ENCODE assay signal across 1 cellular context in the genomic region with DNA sequence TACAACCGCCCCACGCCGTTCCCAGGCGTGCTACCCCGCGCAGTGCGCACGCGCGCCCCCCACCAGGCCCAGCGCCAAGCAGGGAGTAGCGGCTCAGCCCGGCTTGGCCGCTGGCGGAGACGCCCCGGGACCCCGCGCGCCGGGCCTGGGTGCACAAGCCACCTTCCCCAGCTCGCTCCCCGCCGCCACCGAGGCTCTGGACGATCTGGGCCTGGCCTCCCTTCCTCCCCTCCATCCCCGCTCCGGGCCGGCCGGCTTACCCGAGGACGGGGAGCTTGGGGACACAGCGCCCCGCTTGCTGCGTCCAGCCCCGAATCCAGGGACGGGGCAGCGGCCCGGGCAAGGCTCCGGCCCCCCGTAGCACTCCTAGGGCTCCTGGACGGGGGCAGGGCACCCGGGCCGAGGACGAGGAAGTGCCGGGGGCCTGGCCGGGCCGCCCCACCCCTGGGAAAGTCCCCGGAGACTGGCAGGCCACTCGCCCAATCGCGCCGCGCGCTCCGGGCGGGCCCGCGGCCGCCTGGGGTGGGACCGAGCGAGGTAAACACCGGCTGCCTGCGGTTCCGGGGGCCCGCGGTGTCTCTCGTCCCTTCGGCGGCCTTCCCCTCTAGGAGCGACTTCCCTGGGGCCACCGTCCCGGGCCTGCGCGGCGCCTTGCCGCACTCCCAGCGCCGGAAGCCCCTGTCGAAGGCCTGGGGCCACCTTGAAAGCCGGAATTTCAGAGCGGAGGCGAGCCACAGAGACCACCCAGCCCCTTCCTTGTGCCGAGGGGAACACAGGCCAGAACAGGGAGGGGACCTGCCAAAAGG.
A peak's percentile ranks its signal among the peaks of the same experiment; 100 is the strongest.
TF ChIP-seq lines count a peak whose summit lies in the region.

A gene with protein sequence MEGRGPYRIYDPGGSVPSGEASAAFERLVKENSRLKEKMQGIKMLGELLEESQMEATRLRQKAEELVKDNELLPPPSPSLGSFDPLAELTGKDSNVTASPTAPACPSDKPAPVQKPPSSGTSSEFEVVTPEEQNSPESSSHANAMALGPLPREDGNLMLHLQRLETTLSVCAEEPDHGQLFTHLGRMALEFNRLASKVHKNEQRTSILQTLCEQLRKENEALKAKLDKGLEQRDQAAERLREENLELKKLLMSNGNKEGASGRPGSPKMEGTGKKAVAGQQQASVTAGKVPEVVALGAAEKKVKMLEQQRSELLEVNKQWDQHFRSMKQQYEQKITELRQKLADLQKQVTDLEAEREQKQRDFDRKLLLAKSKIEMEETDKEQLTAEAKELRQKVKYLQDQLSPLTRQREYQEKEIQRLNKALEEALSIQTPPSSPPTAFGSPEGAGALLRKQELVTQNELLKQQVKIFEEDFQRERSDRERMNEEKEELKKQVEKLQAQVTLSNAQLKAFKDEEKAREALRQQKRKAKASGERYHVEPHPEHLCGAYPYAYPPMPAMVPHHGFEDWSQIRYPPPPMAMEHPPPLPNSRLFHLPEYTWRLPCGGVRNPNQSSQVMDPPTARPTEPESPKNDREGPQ (minus strand): TSS at position 415 of the 806 bp plus-strand sequence. CDS start 15,939 bp downstream, outside the sequence.

TF ChIP-seq in HEK293, 187 proteins besides CTCF, POLR2A, EP300 and RAD21 (continued from another document):
- peak; percentile 81 for TF ChIP-seq ZNF777 (tag by site-specific recombination; IDR thresholded peaks at IDR 0.05; ENCODE audit: borderline replicate concordance)
- TF ChIP-seq KLF1 (tag by site-specific recombination; IDR thresholded peaks at IDR 0.05) = peak; percentile 80; the same call in 1 of the 2 replicates
- TF ChIP-seq, protein P1, sequence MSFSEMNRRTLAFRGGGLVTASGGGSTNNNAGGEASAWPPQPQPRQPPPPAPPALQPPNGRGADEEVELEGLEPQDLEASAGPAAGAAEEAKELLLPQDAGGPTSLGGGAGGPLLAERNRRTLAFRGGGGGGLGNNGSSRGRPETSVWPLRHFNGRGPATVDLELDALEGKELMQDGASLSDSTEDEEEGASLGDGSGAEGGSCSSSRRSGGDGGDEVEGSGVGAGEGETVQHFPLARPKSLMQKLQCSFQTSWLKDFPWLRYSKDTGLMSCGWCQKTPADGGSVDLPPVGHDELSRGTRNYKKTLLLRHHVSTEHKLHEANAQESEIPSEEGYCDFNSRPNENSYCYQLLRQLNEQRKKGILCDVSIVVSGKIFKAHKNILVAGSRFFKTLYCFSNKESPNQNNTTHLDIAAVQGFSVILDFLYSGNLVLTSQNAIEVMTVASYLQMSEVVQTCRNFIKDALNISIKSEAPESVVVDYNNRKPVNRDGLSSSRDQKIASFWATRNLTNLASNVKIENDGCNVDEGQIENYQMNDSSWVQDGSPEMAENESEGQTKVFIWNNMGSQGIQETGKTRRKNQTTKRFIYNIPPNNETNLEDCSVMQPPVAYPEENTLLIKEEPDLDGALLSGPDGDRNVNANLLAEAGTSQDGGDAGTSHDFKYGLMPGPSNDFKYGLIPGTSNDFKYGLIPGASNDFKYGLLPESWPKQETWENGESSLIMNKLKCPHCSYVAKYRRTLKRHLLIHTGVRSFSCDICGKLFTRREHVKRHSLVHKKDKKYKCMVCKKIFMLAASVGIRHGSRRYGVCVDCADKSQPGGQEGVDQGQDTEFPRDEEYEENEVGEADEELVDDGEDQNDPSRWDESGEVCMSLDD (tag by site-specific recombination; IDR thresholded peaks at IDR 0.05) = peak; percentile 91
- TF ChIP-seq ZNF596 (tag by site-specific recombination; IDR thresholded peaks at IDR 0.05) = peak; percentile 80
- TF ChIP-seq ZNF623 (tag by site-specific recombination; IDR thresholded peaks at IDR 0.05) = no peak
- peak; percentile 47 for TF ChIP-seq ZBTB17 (tag by site-specific recombination; IDR thresholded peaks at IDR 0.05)
- peak; percentile 88 for TF ChIP-seq ZBTB8A (tag by site-specific recombination; IDR thresholded peaks at IDR 0.05)
- peak; percentile 99 for TF ChIP-seq ZBTB20 (tag by site-specific recombination; IDR thresholded peaks at IDR 0.05)
- 0 out of 2 replicates have a peak, but pooled peaks have one; percentile 29 for TF ChIP-seq HOXC10 (CRISPR knock-in tag; IDR thresholded peaks at IDR 0.05)
- TF ChIP-seq, protein P2, sequence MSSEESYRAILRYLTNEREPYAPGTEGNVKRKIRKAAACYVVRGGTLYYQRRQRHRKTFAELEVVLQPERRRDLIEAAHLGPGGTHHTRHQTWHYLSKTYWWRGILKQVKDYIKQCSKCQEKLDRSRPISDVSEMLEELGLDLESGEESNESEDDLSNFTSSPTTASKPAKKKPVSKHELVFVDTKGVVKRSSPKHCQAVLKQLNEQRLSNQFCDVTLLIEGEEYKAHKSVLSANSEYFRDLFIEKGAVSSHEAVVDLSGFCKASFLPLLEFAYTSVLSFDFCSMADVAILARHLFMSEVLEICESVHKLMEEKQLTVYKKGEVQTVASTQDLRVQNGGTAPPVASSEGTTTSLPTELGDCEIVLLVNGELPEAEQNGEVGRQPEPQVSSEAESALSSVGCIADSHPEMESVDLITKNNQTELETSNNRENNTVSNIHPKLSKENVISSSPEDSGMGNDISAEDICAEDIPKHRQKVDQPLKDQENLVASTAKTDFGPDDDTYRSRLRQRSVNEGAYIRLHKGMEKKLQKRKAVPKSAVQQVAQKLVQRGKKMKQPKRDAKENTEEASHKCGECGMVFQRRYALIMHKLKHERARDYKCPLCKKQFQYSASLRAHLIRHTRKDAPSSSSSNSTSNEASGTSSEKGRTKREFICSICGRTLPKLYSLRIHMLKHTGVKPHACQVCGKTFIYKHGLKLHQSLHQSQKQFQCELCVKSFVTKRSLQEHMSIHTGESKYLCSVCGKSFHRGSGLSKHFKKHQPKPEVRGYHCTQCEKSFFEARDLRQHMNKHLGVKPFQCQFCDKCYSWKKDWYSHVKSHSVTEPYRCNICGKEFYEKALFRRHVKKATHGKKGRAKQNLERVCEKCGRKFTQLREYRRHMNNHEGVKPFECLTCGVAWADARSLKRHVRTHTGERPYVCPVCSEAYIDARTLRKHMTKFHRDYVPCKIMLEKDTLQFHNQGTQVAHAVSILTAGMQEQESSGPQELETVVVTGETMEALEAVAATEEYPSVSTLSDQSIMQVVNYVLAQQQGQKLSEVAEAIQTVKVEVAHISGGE (tag by site-specific recombination; conservative IDR thresholded peaks at IDR 0.05; ENCODE audit: low read depth) = peak; percentile 94
- TF ChIP-seq ZNF2 (tag by site-specific recombination; IDR thresholded peaks at IDR 0.05) = peak; percentile 83
- peak; percentile 29; the same call in 1 of the 2 replicates for TF ChIP-seq ZFHX2 (tag by site-specific recombination; conservative IDR thresholded peaks at IDR 0.05)
- TF ChIP-seq ZNF184 (tag by site-specific recombination; IDR thresholded peaks at IDR 0.05) = 0 out of 2 replicates have a peak, but pooled peaks have one; percentile 61
- no peak for TF ChIP-seq ZNF792 (tag by site-specific recombination; IDR thresholded peaks at IDR 0.05)
- TF ChIP-seq KLF8 (tag by site-specific recombination; IDR thresholded peaks at IDR 0.05) = peak; percentile 94
- no peak for TF ChIP-seq HOXA7 (CRISPR knock-in tag; IDR thresholded peaks at IDR 0.05; ENCODE audit: borderline replicate concordance)
- peak; percentile 96 for TF ChIP-seq KLF10 (tag by site-specific recombination; IDR thresholded peaks at IDR 0.05)
- TF ChIP-seq, protein P3, sequence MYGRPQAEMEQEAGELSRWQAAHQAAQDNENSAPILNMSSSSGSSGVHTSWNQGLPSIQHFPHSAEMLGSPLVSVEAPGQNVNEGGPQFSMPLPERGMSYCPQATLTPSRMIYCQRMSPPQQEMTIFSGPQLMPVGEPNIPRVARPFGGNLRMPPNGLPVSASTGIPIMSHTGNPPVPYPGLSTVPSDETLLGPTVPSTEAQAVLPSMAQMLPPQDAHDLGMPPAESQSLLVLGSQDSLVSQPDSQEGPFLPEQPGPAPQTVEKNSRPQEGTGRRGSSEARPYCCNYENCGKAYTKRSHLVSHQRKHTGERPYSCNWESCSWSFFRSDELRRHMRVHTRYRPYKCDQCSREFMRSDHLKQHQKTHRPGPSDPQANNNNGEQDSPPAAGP (tag by site-specific recombination; IDR thresholded peaks at IDR 0.05) = peak; percentile 81
- 0 out of 2 replicates have a peak, but pooled peaks have one; percentile 46 for TF ChIP-seq ZBTB1 (tag by site-specific recombination; IDR thresholded peaks at IDR 0.05)
- TF ChIP-seq ZNF394 (tag by site-specific recombination; IDR thresholded peaks at IDR 0.05; ENCODE audit: borderline replicate concordance) = peak; percentile 98
- TF ChIP-seq ZNF16 (tag by site-specific recombination; IDR thresholded peaks at IDR 0.05; ENCODE audit: low read depth) = no peak
- 0 out of 2 replicates have a peak, but pooled peaks have one; percentile 57 for TF ChIP-seq ZNF837 (tag by site-specific recombination; IDR thresholded peaks at IDR 0.05)
- peak; percentile 49 for TF ChIP-seq OSR2 (tag by site-specific recombination; IDR thresholded peaks at IDR 0.05)
- TF ChIP-seq, protein P4, sequence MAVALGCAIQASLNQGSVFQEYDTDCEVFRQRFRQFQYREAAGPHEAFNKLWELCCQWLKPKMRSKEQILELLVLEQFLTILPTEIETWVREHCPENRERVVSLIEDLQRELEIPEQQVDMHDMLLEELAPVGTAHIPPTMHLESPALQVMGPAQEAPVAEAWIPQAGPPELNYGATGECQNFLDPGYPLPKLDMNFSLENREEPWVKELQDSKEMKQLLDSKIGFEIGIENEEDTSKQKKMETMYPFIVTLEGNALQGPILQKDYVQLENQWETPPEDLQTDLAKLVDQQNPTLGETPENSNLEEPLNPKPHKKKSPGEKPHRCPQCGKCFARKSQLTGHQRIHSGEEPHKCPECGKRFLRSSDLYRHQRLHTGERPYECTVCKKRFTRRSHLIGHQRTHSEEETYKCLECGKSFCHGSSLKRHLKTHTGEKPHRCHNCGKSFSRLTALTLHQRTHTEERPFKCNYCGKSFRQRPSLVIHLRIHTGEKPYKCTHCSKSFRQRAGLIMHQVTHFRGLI (tag by site-specific recombination; IDR thresholded peaks at IDR 0.05) = peak; percentile 40
- peak; percentile 39; the same call in 1 of the 2 replicates for TF ChIP-seq MZF1 (tag by site-specific recombination; IDR thresholded peaks at IDR 0.05; ENCODE audit: borderline replicate concordance)
- no peak for TF ChIP-seq ZNF549 (tag by site-specific recombination; IDR thresholded peaks at IDR 0.05)
- TF ChIP-seq ZNF335 (tag by site-specific recombination; conservative IDR thresholded peaks at IDR 0.05) = peak; percentile 93
- peak; percentile 72 for TF ChIP-seq ZNF423 (tag by site-specific recombination; IDR thresholded peaks at IDR 0.05)
- 0 out of 2 replicates have a peak, but pooled peaks have one; percentile 13 for TF ChIP-seq ZNF558 (tag by site-specific recombination; IDR thresholded peaks at IDR 0.05)
- TF ChIP-seq ZEB2 (tag by site-specific recombination; IDR thresholded peaks at IDR 0.05) = peak; percentile 83
- TF ChIP-seq, protein P5, sequence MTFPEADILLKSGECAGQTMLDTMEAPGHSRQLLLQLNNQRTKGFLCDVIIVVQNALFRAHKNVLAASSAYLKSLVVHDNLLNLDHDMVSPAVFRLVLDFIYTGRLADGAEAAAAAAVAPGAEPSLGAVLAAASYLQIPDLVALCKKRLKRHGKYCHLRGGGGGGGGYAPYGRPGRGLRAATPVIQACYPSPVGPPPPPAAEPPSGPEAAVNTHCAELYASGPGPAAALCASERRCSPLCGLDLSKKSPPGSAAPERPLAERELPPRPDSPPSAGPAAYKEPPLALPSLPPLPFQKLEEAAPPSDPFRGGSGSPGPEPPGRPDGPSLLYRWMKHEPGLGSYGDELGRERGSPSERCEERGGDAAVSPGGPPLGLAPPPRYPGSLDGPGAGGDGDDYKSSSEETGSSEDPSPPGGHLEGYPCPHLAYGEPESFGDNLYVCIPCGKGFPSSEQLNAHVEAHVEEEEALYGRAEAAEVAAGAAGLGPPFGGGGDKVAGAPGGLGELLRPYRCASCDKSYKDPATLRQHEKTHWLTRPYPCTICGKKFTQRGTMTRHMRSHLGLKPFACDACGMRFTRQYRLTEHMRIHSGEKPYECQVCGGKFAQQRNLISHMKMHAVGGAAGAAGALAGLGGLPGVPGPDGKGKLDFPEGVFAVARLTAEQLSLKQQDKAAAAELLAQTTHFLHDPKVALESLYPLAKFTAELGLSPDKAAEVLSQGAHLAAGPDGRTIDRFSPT (tag by site-specific recombination; IDR thresholded peaks at IDR 0.05) = peak; percentile 53
- peak; percentile 79; the same call in 1 of the 2 replicates for TF ChIP-seq ZNF561 (tag by site-specific recombination; IDR thresholded peaks at IDR 0.05; ENCODE audit: borderline replicate concordance)
- TF ChIP-seq ZNF341 (tag by site-specific recombination; IDR thresholded peaks at IDR 0.05; ENCODE audit: low read depth) = peak; percentile 79
- peak; percentile 46 for TF ChIP-seq SP7 (tag by site-specific recombination; IDR thresholded peaks at IDR 0.05)
- peak; percentile 80 for TF ChIP-seq SP3 (tag by site-specific recombination; IDR thresholded peaks at IDR 0.05)
- TF ChIP-seq FEZF1 (tag by site-specific recombination; IDR thresholded peaks at IDR 0.05) = peak; percentile 68
- peak; percentile 99 for TF ChIP-seq ZBTB48 (tag by site-specific recombination; IDR thresholded peaks at IDR 0.05)
- peak; percentile 74 for TF ChIP-seq KLF9 (tag by site-specific recombination; IDR thresholded peaks at IDR 0.05; ENCODE audit: low read depth)
- peak; percentile 21; the same call in 1 of the 2 replicates for TF ChIP-seq ZNF843 (tag by site-specific recombination; IDR thresholded peaks at IDR 0.05)
- TF ChIP-seq SCRT2 (tag by site-specific recombination; IDR thresholded peaks at IDR 0.05) = 0 out of 2 replicates have a peak, but pooled peaks have one; percentile 14
- no peak for TF ChIP-seq ZNF768 (tag by site-specific recombination; IDR thresholded peaks at IDR 0.05)
- peak; percentile 40; the same call in 1 of the 2 replicates for TF ChIP-seq KLF7 (tag by site-specific recombination; IDR thresholded peaks at IDR 0.05; ENCODE audit: borderline replicate concordance)
- TF ChIP-seq ZNF600 (tag by site-specific recombination; IDR thresholded peaks at IDR 0.05) = peak; percentile 94
- TF ChIP-seq, protein P6, sequence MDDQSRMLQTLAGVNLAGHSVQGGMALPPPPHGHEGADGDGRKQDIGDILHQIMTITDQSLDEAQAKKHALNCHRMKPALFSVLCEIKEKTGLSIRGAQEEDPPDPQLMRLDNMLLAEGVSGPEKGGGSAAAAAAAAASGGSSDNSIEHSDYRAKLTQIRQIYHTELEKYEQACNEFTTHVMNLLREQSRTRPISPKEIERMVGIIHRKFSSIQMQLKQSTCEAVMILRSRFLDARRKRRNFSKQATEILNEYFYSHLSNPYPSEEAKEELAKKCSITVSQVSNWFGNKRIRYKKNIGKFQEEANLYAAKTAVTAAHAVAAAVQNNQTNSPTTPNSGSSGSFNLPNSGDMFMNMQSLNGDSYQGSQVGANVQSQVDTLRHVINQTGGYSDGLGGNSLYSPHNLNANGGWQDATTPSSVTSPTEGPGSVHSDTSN (CRISPR knock-in tag; IDR thresholded peaks at IDR 0.05) = peak; percentile 63; the same call in 1 of the 2 replicates
- peak; percentile 57; the same call in 1 of the 2 replicates for TF ChIP-seq ZNF660 (tag by site-specific recombination; IDR thresholded peaks at IDR 0.05)
